Comparison of ENCODE assay signal across 8 cellular contexts in genomic region chr6:45930419-45931059, GRCh38.
DNase-seq lines count a peak whose midpoint lies in the region; ATAC-seq and TF ChIP-seq lines count a peak whose summit lies in the region.

No MANE protein-coding gene starts in this region.

- H3K9ac ChIP-seq in endodermal cell (ENCODE audit: extremely low read depth, low read length, poor library complexity, severe bottlenecking), result no peak overlapping the region

- H3K4me3 Mint-ChIP-seq in endodermal cell, result no peak overlapping the region

- ATAC-seq in HG02763 (IDR thresholded peaks at IDR 0.05; ENCODE audit: unreplicated experiment), result no peak

- peaks cover 6% of the 10 kb centered on the region for H3K4me1 ChIP-seq in endodermal cell (ENCODE audit: control insufficient read depth, insufficient read depth, low read length)

- H3K4me1 Mint-ChIP-seq in endodermal cell, result peaks cover 31% of the 10 kb centered on the region

- no peaks in the 10 kb centered on the region for H3K9me3 Mint-ChIP-seq in endodermal cell

- H3K27ac Mint-ChIP-seq in endodermal cell, result no peak overlapping the region

- H3K27me3 ChIP-seq in H7 (ENCODE audit: control insufficient read depth, insufficient read depth, low read length) (no peaks in the 10 kb centered on the region), endodermal cell (ENCODE audit: control insufficient read depth, insufficient read depth, low read length, poor library complexity, severe bottlenecking) (no peaks in the 10 kb centered on the region)

- H3K36me3 ChIP-seq in H7 (replicated peaks; ENCODE audit: control insufficient read depth, insufficient read depth, low read length), result no peaks in the 10 kb centered on the region
- no peaks in the 10 kb centered on the region for H3K36me3 ChIP-seq in endodermal cell (ENCODE audit: control insufficient read depth, insufficient read depth, low read length)

- H3K9me3 ChIP-seq in endodermal cell (ENCODE audit: control insufficient read depth, low read length), result no peaks in the 10 kb centered on the region

- DNase-seq in AG10803 (ENCODE audit: low read depth) (peak; percentile 56), H7 (peak; percentile 78), NCI-H748 (lab: John Stamatoyannopoulos, UW; ENCODE audit: unreplicated experiment) (peak; percentile 78), endodermal cell (peak; percentile 89), midbrain (lab: John Stamatoyannopoulos, UW) (peak; percentile 66)
- DNase-seq in activated CD8-positive, alpha-beta memory T cell treated with anti-CD3 and anti-CD28 coated beads for 1 hour (ENCODE audit: extremely low read depth in 1 of 2, low read depth in 1 of 2), result peak; percentile 14 to 17
- peak; percentile 29 for DNase-seq in stimulated activated CD8-positive, alpha-beta memory T cell treated with anti-CD3 and anti-CD28 coated beads, Interleukin-4, amount 100 ng/mL, for 24 hours (ENCODE audit: low read depth)

- 41 to 47% methylated on average over 4 to 7 of the region's 7 CpGs for WGBS in endodermal cell (ENCODE audit: insufficient coverage in 1 of 2, insufficient read length in 1 of 2), 2 experiments

- no peaks in the 10 kb centered on the region for H3K36me3 Mint-ChIP-seq in endodermal cell (ENCODE audit: low read depth)

- peaks cover 1% of the 10 kb centered on the region for H3K27me3 Mint-ChIP-seq in endodermal cell (ENCODE audit: insufficient read depth)

- peak; percentile 95 for TF ChIP-seq CTCF in AG10803 (conservative IDR thresholded peaks at IDR 0.05; ENCODE audit: low read length)
- peak; percentile 99 for TF ChIP-seq CTCF in endodermal cell (conservative IDR thresholded peaks at IDR 0.05)

- no peak overlapping the region for H3K27ac ChIP-seq in endodermal cell (ENCODE audit: low read depth, low read length)

- H3K4me3 ChIP-seq in AG10803 (ENCODE audit: low read length) (no peak overlapping the region), H7 (ENCODE audit: insufficient read depth, low read depth, low read length) (no peak overlapping the region), endodermal cell (ENCODE audit: low read length) (no peak overlapping the region)

Comparison
In these comparisons a context has a peak if more than half of its experiments do, and no peak if none do; other contexts are left out.
1. DNase-seq: peak in every context shown above with its lines; median percentile 89 in endodermal cell; 78 in H7; 78 in NCI-H748; 66 in midbrain; 56 in AG10803; 29 in stimulated activated CD8-positive, alpha-beta memory T cell treated with anti-CD3 and anti-CD28 coated beads, Interleukin-4, amount 100 ng/mL, for 24 hours; 16 in activated CD8-positive, alpha-beta memory T cell treated with anti-CD3 and anti-CD28 coated beads for 1 hour.